ENCODE assay signal across 29 cellular contexts in the genomic region with DNA sequence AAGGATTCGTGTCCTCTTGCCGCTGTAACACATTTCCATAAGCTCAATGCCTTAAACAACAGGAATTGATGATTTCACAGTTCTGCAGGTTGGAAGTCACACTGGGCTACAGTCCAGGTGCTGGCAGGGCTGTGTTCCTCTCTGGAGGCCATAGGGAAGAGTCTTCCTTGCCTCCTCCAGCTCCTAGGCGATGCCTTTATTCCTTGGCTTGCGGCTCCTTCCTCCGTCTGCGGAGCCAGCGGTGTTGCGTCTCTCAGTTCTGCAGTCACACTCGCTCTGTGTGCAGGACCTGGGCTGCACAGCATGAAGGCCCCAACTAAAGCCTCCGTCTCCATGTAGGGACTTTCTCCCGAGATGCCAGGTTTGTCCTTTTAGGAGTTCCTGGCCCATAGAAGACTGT.
"Had no signal": no experiment of that assay in that cellular context is flagged by ENCODE, and none has a peak within 500 bp of the region (broad histone marks: within the 10 kb centered on the region; RNA-seq: fewer than 3 reads in every experiment).

No MANE protein-coding gene starts in this region.

- H3K4me1 ChIP-seq: foreskin keratinocyte, gastroesophageal sphincter, lower lobe of right lung, neural progenitor cell, testis had no signal

- H3K27ac ChIP-seq: esophagus muscularis mucosa, foreskin keratinocyte, gastroesophageal sphincter, heart left ventricle, lower lobe of right lung, neural progenitor cell, parathyroid adenoma, testis, tibial artery, upper lobe of left lung had no signal

- H2AFZ ChIP-seq: neural progenitor cell, parathyroid adenoma had no signal

- FAIRE-seq: colon, keratinocyte, urothelium cell line had no signal

- H3K36me3 Mint-ChIP-seq: memory B cell; neural progenitor cell; stimulated activated effector memory CD8-positive, alpha-beta T cell treated with anti-CD3 and anti-CD28 coated beads, Interleukin-12 subunit alpha, Interleukin-12 subunit beta, amount 100 ng/mL, for 72 hours had no signal

- H3K4me3 ChIP-seq: esophagus muscularis mucosa, gastroesophageal sphincter, heart left ventricle, lower lobe of right lung, neural progenitor cell, smooth muscle cell, testis, tibial artery, upper lobe of left lung had no signal

- H3K36me3 ChIP-seq: esophagus muscularis mucosa, gastroesophageal sphincter, heart left ventricle, lower lobe of right lung, neural progenitor cell, tibial artery, upper lobe of left lung had no signal

- H3K4me2 ChIP-seq: neural progenitor cell, smooth muscle cell had no signal

- ATAC-seq: foreskin keratinocyte; gastroesophageal sphincter; heart left ventricle; left ventricle myocardium superior; sciatic nerve; stimulated activated naive CD8-positive, alpha-beta T cell treated with anti-CD3 and anti-CD28 coated beads, Interleukin-15, Interleukin-2, amounts not matched to agents 100 U/mL and 50 U/mL, for 24 hours had no signal

- H3K79me2 ChIP-seq: parathyroid adenoma had no signal

- H3K9me3 ChIP-seq: esophagus muscularis mucosa, gastroesophageal sphincter, heart left ventricle, lower lobe of right lung, testis, tibial artery, upper lobe of left lung had no signal

- H3K27me3 ChIP-seq: foreskin keratinocyte, heart left ventricle, neural progenitor cell, testis, tibial artery, upper lobe of left lung had no signal

- H3K9ac ChIP-seq: neural progenitor cell, parathyroid adenoma had no signal

- H3K27me3 Mint-ChIP-seq: progenitor cell of endocrine pancreas had no signal

- H3K27ac Mint-ChIP-seq: endodermal cell, memory B cell, nephron, neural progenitor cell, progenitor cell of endocrine pancreas had no signal

- DNase-seq: effector CD8-positive, alpha-beta T cell; endodermal cell; foreskin keratinocyte; heart left ventricle; hippocampal formation; left ventricle myocardium superior; lower lobe of right lung; stimulated activated CD4-positive, alpha-beta T cell treated with anti-CD3 and anti-CD28 coated beads, Interleukin-12 subunit alpha, Interleukin-12 subunit beta, amount 100 ng/mL, for 4 hours; stimulated activated CD4-positive, alpha-beta T cell treated with anti-CD3 and anti-CD28 coated beads, Interleukin-1b, Interleukin-23, amount 100 ng/mL, for 48 hours; stimulated activated CD4-positive, alpha-beta T cell treated with anti-CD3 and anti-CD28 coated beads, Interleukin-4, amount 100 ng/mL, for 24 hours; stimulated activated naive CD8-positive, alpha-beta T cell treated with anti-CD3 and anti-CD28 coated beads, Interleukin-15, Interleukin-2, amounts not matched to agents 100 U/mL and 50 U/mL, for 24 hours; substantia nigra; testis; tibial artery; upper lobe of left lung had no signal

- H3K4me1 Mint-ChIP-seq: nephron had no signal

- H3K9me3 Mint-ChIP-seq: dendritic cell treated with granulocyte-macrophage colony-stimulating factor and Interleukin-4, amounts not matched to agents 40 ng/mL and 50 ng/mL, for 4 days; endodermal cell; nephron; neural progenitor cell; stimulated activated effector memory CD8-positive, alpha-beta T cell treated with anti-CD3 and anti-CD28 coated beads, Interleukin-12 subunit alpha, Interleukin-12 subunit beta, amount 100 ng/mL, for 72 hours had no signal

- H3K4me3 Mint-ChIP-seq: dendritic cell treated with granulocyte-macrophage colony-stimulating factor and Interleukin-4, amounts not matched to agents 40 ng/mL and 50 ng/mL, for 4 days; endodermal cell; memory B cell; nephron; neural progenitor cell had no signal
